ENCODE assay signal across 11 cellular contexts in genomic region chr12:12872139-12872933, GRCh38. TPM values are rescaled to one million over a fixed set of nuclear protein-coding genes. Genes with fewer than 3 reads are reported as not detected.
DNase-seq lines count a peak whose midpoint lies in the region; ATAC-seq, FAIRE-seq and TF ChIP-seq lines count a peak whose summit lies in the region.
"Had no signal": no experiment of that assay in that cellular context is flagged by ENCODE, and none has a peak within 500 bp of the region (broad histone marks: within the 10 kb centered on the region; RNA-seq: fewer than 3 reads in every experiment).

No MANE protein-coding gene starts in this region.

- H4K20me1 ChIP-seq in endothelial cell of umbilical vein (replicated peaks; ENCODE audit: control insufficient read depth, extremely low read depth, insufficient read depth, low read length): no peaks in the 10 kb centered on the region

- H3K9me3 ChIP-seq in endothelial cell of umbilical vein (replicated peaks; ENCODE audit: control insufficient read depth, insufficient read depth, low read length) (no peaks in the 10 kb centered on the region), ovary (no peaks in the 10 kb centered on the region)

- no peaks in the 10 kb centered on the region for H3K36me3 ChIP-seq in endothelial cell of umbilical vein (ENCODE audit: control insufficient read depth in 2 of 2, extremely low read depth in 1 of 2, insufficient read depth in 2 of 2, low read length in 2 of 2)
- H3K36me3 ChIP-seq in ovary: no peaks in the 10 kb centered on the region

- H3K4me1 ChIP-seq in endothelial cell of umbilical vein (ENCODE audit: control insufficient read depth, extremely low read depth, insufficient read depth, low read length) (peaks cover 41% of the 10 kb centered on the region), ovary (ENCODE audit: insufficient read depth) (no peaks in the 10 kb centered on the region)

- no peaks in the 10 kb centered on the region for H3K27me3 Mint-ChIP-seq in activated T-cell treated with anti-CD3 and anti-CD28 coated beads, Interleukin-2, amount 50 U/mL, for 24 hours

- POLR2A ChIA-PET in endothelial cell of umbilical vein (lab: Charles Lee): interaction anchor here (0.7 to 4.1 kb wide), 4 partner anchors 19 to 156 kb away, joined by 3 to 15 read pairs (median 5); partner anchors contain the start of gene GPRC5A

- H3K9me3 Mint-ChIP-seq in activated T-cell treated with anti-CD3 and anti-CD28 coated beads, Interleukin-2, amount 50 U/mL, for 24 hours: no peaks in the 10 kb centered on the region

- peak; percentile 99 for FAIRE-seq in endothelial cell of umbilical vein (lab: Jason Lieb, UNC)

- peak overlapping the region; percentile 96 for H3K27ac ChIP-seq in endothelial cell of umbilical vein (ENCODE audit: insufficient read depth, low read depth, low read length)
- H3K27ac ChIP-seq in ovary: no peak overlapping the region

- H3K9ac ChIP-seq in endothelial cell of umbilical vein (replicated peaks; ENCODE audit: extremely low read depth, insufficient read depth, low read length): peak overlapping the region; percentile 81

- dilution Hi-C loops in endothelial cell of umbilical vein (cut with MboI; ENCODE audit: extremely low pct_ligation_motif_present, low sequenced_read_pairs): no loop called here

- no peaks in the 10 kb centered on the region for H3K79me2 ChIP-seq in endothelial cell of umbilical vein (ENCODE audit: control insufficient read depth, insufficient read depth, low read length)

- ATAC-seq in omental fat pad (ENCODE audit: low FRiP score) (peak; percentile 76), GM18907 (IDR thresholded peaks at IDR 0.05; ENCODE audit: unreplicated experiment) (no peak)

- no peak overlapping the region for H3K27ac Mint-ChIP-seq in activated T-cell treated with anti-CD3 and anti-CD28 coated beads, Interleukin-2, amount 50 U/mL, for 24 hours

- H3K27me3 ChIP-seq in endothelial cell of umbilical vein (ENCODE audit: control insufficient read depth in 2 of 2, insufficient read depth in 2 of 2, low read length in 2 of 2): no peaks in the 10 kb centered on the region
- no peaks in the 10 kb centered on the region for H3K27me3 ChIP-seq in ovary

- TF ChIP-seq EP300 in ovary (IDR thresholded peaks at IDR 0.05): no peak

- TF ChIP-seq CTCF in endothelial cell of umbilical vein (IDR thresholded peaks at IDR 0.05; ENCODE audit: extremely low read depth in 1 of 2, insufficient read depth in 1 of 2, low read depth in 1 of 2, low read length in 2 of 2): no peak
- no peak for TF ChIP-seq CTCF in omental fat pad (IDR thresholded peaks at IDR 0.05)
- no peak for TF ChIP-seq CTCF in ovary (IDR thresholded peaks at IDR 0.05)

- peak overlapping the region; percentile 85 for H3K4me2 ChIP-seq in endothelial cell of umbilical vein (ENCODE audit: insufficient read depth, low read length)

- WGBS in ovary, 3 donors: 75 to 79% (median 77%) methylated on average over 10 of the region's 10 CpGs

- no peaks in the 10 kb centered on the region for H3K4me1 Mint-ChIP-seq in activated T-cell treated with anti-CD3 and anti-CD28 coated beads, Interleukin-2, amount 50 U/mL, for 24 hours (ENCODE audit: low read depth)

- CTCF ChIA-PET in endothelial cell of umbilical vein (lab: Charles Lee): interaction anchor here (0.7 to 4.1 kb wide), 9 partner anchors 19 to 111 kb away, joined by 3 to 40 read pairs (median 5); partner anchors contain the start of gene GPRC5A

- peaks cover 6% of the 10 kb centered on the region for H3K36me3 Mint-ChIP-seq in activated T-cell treated with anti-CD3 and anti-CD28 coated beads, Interleukin-2, amount 50 U/mL, for 24 hours (ENCODE audit: low read depth)

- H3K4me3 Mint-ChIP-seq in activated T-cell treated with anti-CD3 and anti-CD28 coated beads, Interleukin-2, amount 50 U/mL, for 24 hours: no peak overlapping the region

- DNase-seq in DMS53 treated with DMSO at 0.1 percent for 48 hours (lab: John Stamatoyannopoulos, UW; ENCODE audit: unreplicated experiment) (peak; percentile 86), NCI-H345 treated with DMSO at 0.1 percent for 48 hours (lab: John Stamatoyannopoulos, UW; ENCODE audit: unreplicated experiment) (peak; percentile 82), endothelial cell of umbilical vein (ENCODE audit: low read depth, low spot score) (peak; percentile 93), omental fat pad (ENCODE audit: low spot score) (no peak), NCI-H510A (lab: John Stamatoyannopoulos, UW) (no peak), ovary (no peak)
- no peak for DNase-seq in activated T-cell treated with anti-CD3 and anti-CD28 coated beads, Interleukin-2, amount 50 U/mL, for 24 hours
- DNase-seq: activated CD4-positive, alpha-beta T cell treated with anti-CD3 and anti-CD28 coated beads, Interleukin-2, amount 50 U/mL, for 48 hours; NCI-H2029 had no signal

- TSS peak; percentile 70 for BruUV-seq in endothelial cell of umbilical vein (replicated peaks; lab: Mats Ljungman, UMichigan)

- intact Hi-C loops in endothelial cell of umbilical vein (cut with micrococcal nuclease) (loop anchor here (1.0 to 2.0 kb wide), 7 partner anchors 11 to 84 kb away; partner anchors contain the start of gene GPRC5A), ovary (cut with DNase I) (no loop called here)

- H2AFZ ChIP-seq in endothelial cell of umbilical vein (ENCODE audit: low read depth, low read length): no peak overlapping the region

- H3K4me3 ChIP-seq in endothelial cell of umbilical vein (replicated peaks in 1 of 3; ENCODE audit: insufficient read depth in 1 of 3, low read depth in 1 of 3, low read length in 3 of 3): peak overlapping the region in 1 of 3 experiments; percentile 43
- H3K4me3 ChIP-seq in ovary: no peak overlapping the region
- H3K4me3 ChIP-seq: skin epidermis had no signal

- no peaks in the 10 kb centered on the region for H3K9me1 ChIP-seq in endothelial cell of umbilical vein (replicated peaks; ENCODE audit: control insufficient read depth, extremely low read depth, insufficient read depth, low read length)

- TF ChIP-seq POLR2A in endothelial cell of umbilical vein (IDR thresholded peaks at IDR 0.05; ENCODE audit: low read depth, low read length): peak; percentile 74
- TF ChIP-seq POLR2A in ovary (IDR thresholded peaks at IDR 0.05): no peak

TF ChIP-seq in endothelial cell of umbilical vein, 7 proteins besides CTCF, POLR2A, EP300 and RAD21:
- TF ChIP-seq JUN (IDR thresholded peaks at IDR 0.05; ENCODE audit: borderline replicate concordance, insufficient read depth, insufficient read length, low read depth): peak; percentile 93
- TF ChIP-seq GATA2 (IDR thresholded peaks at IDR 0.05; ENCODE audit: insufficient read depth, insufficient read length, low read depth, low read length): peak; percentile 99
- TF ChIP-seq EZH2 (IDR thresholded peaks at IDR 0.05; ENCODE audit: borderline replicate concordance, low read depth, low read length, severe bottlenecking): no peak
- TF ChIP-seq POLR2AphosphoS5 (IDR thresholded peaks at IDR 0.05; ENCODE audit: insufficient read depth, low read depth, low read length): peak; percentile 94
- TF ChIP-seq MYC (IDR thresholded peaks at IDR 0.05; ENCODE audit: low read depth, low read length): no peak
- TF ChIP-seq FOS (IDR thresholded peaks at IDR 0.05; ENCODE audit: borderline replicate concordance, insufficient read depth, low read length): peak; percentile 94

RNA-seq across cellular contexts. Expression of gene GPRC5A, which starts 19.0 kb away (rescaled TPM):
- 17.6 and 22.7 TPM in 2 replicates for total RNA-seq in endothelial cell of umbilical vein
- 82.9 and 86.4 TPM in 2 replicates for polyA plus RNA-seq in endothelial cell of umbilical vein
- 51.2 and 52.4 TPM in 2 replicates for polyA plus RNA-seq in endothelial cell of umbilical vein (2011; cell fraction: cytosol; rRNA removed)
- polyA plus RNA-seq in endothelial cell of umbilical vein (2011; cell fraction: nucleus; rRNA removed): 49.8 and 59.1 TPM in 2 replicates
- 59.9 and 61.4 TPM in 2 replicates for polyA plus RNA-seq in endothelial cell of umbilical vein (2012)
- 231 and 240 TPM in 2 replicates for polyA minus RNA-seq in endothelial cell of umbilical vein
- 189 TPM for polyA minus RNA-seq in endothelial cell of umbilical vein (2011; cell fraction: cytosol; rRNA and poly(A)+ RNA removed)
- 53.6 and 78.0 TPM in 2 replicates for polyA minus RNA-seq in endothelial cell of umbilical vein (2011; cell fraction: nucleus; rRNA and poly(A)+ RNA removed)
- 100 to 1,000 TPM in 2 of 4 donors, 10 to 100 TPM in 2; 11.3 to 284 (median 88.4) TPM for total RNA-seq in omental fat pad
- total RNA-seq in ovary: 10 to 100 TPM; 24.1 to 71.5 (median 43.5) TPM
- 1 to 10 TPM; 6.5 to 8.5 TPM for polyA plus RNA-seq in ovary

RNA-seq across cellular contexts. Expression of gene DDX47, which starts 59.2 kb away (rescaled TPM):
- total RNA-seq in endothelial cell of umbilical vein (74.6 and 75.2 TPM in 2 replicates), omental fat pad (10 to 100 TPM; 37.4 to 82.0 (median 51.1) TPM), ovary (10 to 100 TPM; 45.6 to 59.8 (median 52.3) TPM)
- polyA plus RNA-seq in endothelial cell of umbilical vein (52.5 and 73.4 TPM in 2 replicates), ovary (10 to 100 TPM; 38.6 to 71.7 TPM)
- 71.1 and 74.7 TPM in 2 replicates for polyA plus RNA-seq in endothelial cell of umbilical vein (2011; cell fraction: cytosol; rRNA removed)
- polyA plus RNA-seq in endothelial cell of umbilical vein (2011; cell fraction: nucleus; rRNA removed): 190 and 261 TPM in 2 replicates
- polyA plus RNA-seq in endothelial cell of umbilical vein (2012): 71.0 and 96.4 TPM in 2 replicates
- 51.8 and 75.8 TPM in 2 replicates for polyA minus RNA-seq in endothelial cell of umbilical vein
- polyA minus RNA-seq in endothelial cell of umbilical vein (2011; cell fraction: cytosol; rRNA and poly(A)+ RNA removed): 33.4 TPM
- polyA minus RNA-seq in endothelial cell of umbilical vein (2011; cell fraction: nucleus; rRNA and poly(A)+ RNA removed): 80.8 and 105 TPM in 2 replicates

Comparison
In these comparisons a context has a peak if more than half of its experiments do, and no peak if none do; other contexts are left out.
1. DNase-seq: peak in DMS53 treated with DMSO at 0.1 percent for 48 hours (single experiment), NCI-H345 treated with DMSO at 0.1 percent for 48 hours (single experiment) and endothelial cell of umbilical vein (single experiment); none in omental fat pad (single experiment), NCI-H510A (single experiment), activated T-cell treated with anti-CD3 and anti-CD28 coated beads, Interleukin-2, amount 50 U/mL, for 24 hours (single experiment) and ovary (0 of 5).